In genomic region chr4:1380368-1381151, GRCh38 we compare ENCODE assay signal across 20 cellular contexts. TPM values are rescaled to one million over a fixed set of nuclear protein-coding genes. Genes with fewer than 3 reads are reported as not detected.
DNase-seq lines count a peak whose midpoint lies in the region; ATAC-seq and TF ChIP-seq lines count a peak whose summit lies in the region.
"Had no signal": no experiment of that assay in that cellular context is flagged by ENCODE, and none has a peak within 500 bp of the region (broad histone marks: within the 10 kb centered on the region; RNA-seq: fewer than 3 reads in every experiment).

No MANE protein-coding gene starts in this region.

- H3K9me3 Mint-ChIP-seq in activated naive CD8-positive, alpha-beta T cell treated with anti-CD3 and anti-CD28 coated beads, Interleukin-2, amount 10 ng/mL, durations not matched to agents 7 days and 5 days, result no peaks in the 10 kb centered on the region
- H3K9me3 Mint-ChIP-seq in activated naive CD8-positive, alpha-beta T cell treated with anti-CD3 and anti-CD28 coated beads, Interleukin-2, amount 50 U/mL, for 24 hours, result no peaks in the 10 kb centered on the region
- no peaks in the 10 kb centered on the region for H3K9me3 Mint-ChIP-seq in activated B cell treated with CpG ODN at 0.5 μM for 24 hours
- H3K9me3 Mint-ChIP-seq: CD8-positive, alpha-beta T cell had no signal

- H3K27me3 Mint-ChIP-seq in activated naive CD8-positive, alpha-beta T cell treated with anti-CD3 and anti-CD28 coated beads, Interleukin-2, amount 10 ng/mL, durations not matched to agents 7 days and 5 days, result no peaks in the 10 kb centered on the region
- no peaks in the 10 kb centered on the region for H3K27me3 Mint-ChIP-seq in activated naive CD8-positive, alpha-beta T cell treated with anti-CD3 and anti-CD28 coated beads, Interleukin-2, amount 50 U/mL, for 24 hours
- H3K27me3 Mint-ChIP-seq in activated B cell treated with CpG ODN at 0.5 μM for 24 hours, result no peaks in the 10 kb centered on the region

- CTCF ChIA-PET in activated B cell treated with CpG ODN at 0.5 μM for 24 hours (lab: Charles Lee), result no interaction called here
- CTCF ChIA-PET in RWPE1 (lab: Yijun Ruan, JAX), result interaction anchor here (0.7 kb wide), 1 partner anchor 169 kb away, joined by 3 read pairs; no protein-coding TSS in a partner anchor

- peak; percentile 19 for DNase-seq in activated naive CD8-positive, alpha-beta T cell treated with anti-CD3 and anti-CD28 coated beads, Interleukin-2, amount 10 ng/mL, durations not matched to agents 7 days and 5 days
- DNase-seq in activated naive CD8-positive, alpha-beta T cell treated with anti-CD3 and anti-CD28 coated beads, Interleukin-2, amount 50 U/mL, for 24 hours, result no peak
- DNase-seq in activated B cell treated with CpG ODN at 0.5 μM for 24 hours (peak; percentile 6), right cardiac atrium (peak in 2 of 3 donors; percentile 34 to 41), sciatic nerve (ENCODE audit: low spot score) (peak; percentile 51), NCI-H187 treated with DMSO at 0.1 percent for 48 hours (lab: John Stamatoyannopoulos, UW) (no peak), COLO829 (ENCODE audit: low spot score) (no peak), RWPE1 (ENCODE audit: low spot score) (no peak)
- DNase-seq: 8988T; CD8-positive, alpha-beta T cell; DMS79 treated with DMSO at 0.1 percent for 48 hours; NCI-H1417; NCI-H1930; NCI-H446; NCI-H748 treated with DMSO at 0.1 percent for 48 hours; OCI-M1 had no signal

- no peaks in the 10 kb centered on the region for H3K4me1 Mint-ChIP-seq in activated naive CD8-positive, alpha-beta T cell treated with anti-CD3 and anti-CD28 coated beads, Interleukin-2, amount 10 ng/mL, durations not matched to agents 7 days and 5 days
- no peaks in the 10 kb centered on the region for H3K4me1 Mint-ChIP-seq in activated naive CD8-positive, alpha-beta T cell treated with anti-CD3 and anti-CD28 coated beads, Interleukin-2, amount 50 U/mL, for 24 hours
- no peaks in the 10 kb centered on the region for H3K4me1 Mint-ChIP-seq in activated B cell treated with CpG ODN at 0.5 μM for 24 hours

- H3K9me3 ChIP-seq in right cardiac atrium (ENCODE audit: control insufficient read depth, low read length), result no peaks in the 10 kb centered on the region
- H3K9me3 ChIP-seq: HAP-1 had no signal

- intact Hi-C loops in activated B cell treated with CpG ODN at 0.5 μM for 24 hours (cut with micrococcal nuclease) (no loop called here), right cardiac atrium (cut with DNase I) (no loop called here), sciatic nerve (cut with DNase I) (no loop called here)

- WGBS in right cardiac atrium, result 90% methylated on average over 36 of the region's 36 CpGs

- no peak overlapping the region for H3K27ac Mint-ChIP-seq in activated naive CD8-positive, alpha-beta T cell treated with anti-CD3 and anti-CD28 coated beads, Interleukin-2, amount 10 ng/mL, durations not matched to agents 7 days and 5 days
- H3K27ac Mint-ChIP-seq in activated naive CD8-positive, alpha-beta T cell treated with anti-CD3 and anti-CD28 coated beads, Interleukin-2, amount 50 U/mL, for 24 hours, result no peak overlapping the region
- no peak overlapping the region for H3K27ac Mint-ChIP-seq in activated B cell treated with CpG ODN at 0.5 μM for 24 hours
- H3K27ac Mint-ChIP-seq: CD8-positive, alpha-beta T cell had no signal

- no peak for TF ChIP-seq CTCF in activated B cell treated with CpG ODN at 0.5 μM for 24 hours (IDR thresholded peaks at IDR 0.05)
- TF ChIP-seq CTCF in RWPE1 (conservative IDR thresholded peaks at IDR 0.05; ENCODE audit: low read depth), result no peak

- H3K4me3 Mint-ChIP-seq in activated naive CD8-positive, alpha-beta T cell treated with anti-CD3 and anti-CD28 coated beads, Interleukin-2, amount 10 ng/mL, durations not matched to agents 7 days and 5 days, result no peak overlapping the region
- H3K4me3 Mint-ChIP-seq in activated naive CD8-positive, alpha-beta T cell treated with anti-CD3 and anti-CD28 coated beads, Interleukin-2, amount 50 U/mL, for 24 hours, result no peak overlapping the region
- no peak overlapping the region for H3K4me3 Mint-ChIP-seq in activated B cell treated with CpG ODN at 0.5 μM for 24 hours
- H3K4me3 Mint-ChIP-seq: CD8-positive, alpha-beta T cell had no signal

- H3K4me3 ChIP-seq in right cardiac atrium (ENCODE audit: low read length), result no peak overlapping the region
- H3K4me3 ChIP-seq: HAP-1 had no signal

- H3K27ac ChIP-seq in right cardiac atrium (ENCODE audit: low read length) (no peak overlapping the region), RWPE1 (no peak overlapping the region)
- H3K27ac ChIP-seq: HL-60 had no signal

- POLR2A ChIA-PET in activated naive CD8-positive, alpha-beta T cell treated with anti-CD3 and anti-CD28 coated beads, Interleukin-2, amount 10 ng/mL, durations not matched to agents 7 days and 5 days (lab: Charles Lee), result no interaction called here
- POLR2A ChIA-PET in activated B cell treated with CpG ODN at 0.5 μM for 24 hours (lab: Charles Lee) (no interaction called here), RWPE1 (lab: Yijun Ruan, JAX; ENCODE audit: low non-redundant PET) (no interaction called here)

- H3K36me3 Mint-ChIP-seq in activated naive CD8-positive, alpha-beta T cell treated with anti-CD3 and anti-CD28 coated beads, Interleukin-2, amount 10 ng/mL, durations not matched to agents 7 days and 5 days, result no peaks in the 10 kb centered on the region
- peaks cover 2% of the 10 kb centered on the region for H3K36me3 Mint-ChIP-seq in activated naive CD8-positive, alpha-beta T cell treated with anti-CD3 and anti-CD28 coated beads, Interleukin-2, amount 50 U/mL, for 24 hours (ENCODE audit: low read depth)
- peaks cover 2% of the 10 kb centered on the region for H3K36me3 Mint-ChIP-seq in activated B cell treated with CpG ODN at 0.5 μM for 24 hours (ENCODE audit: low read depth)

- ATAC-seq in activated naive CD8-positive, alpha-beta T cell treated with anti-CD3 and anti-CD28 coated beads, Interleukin-2, amount 10 ng/mL, durations not matched to agents 7 days and 5 days (ENCODE audit: low read depth), result no peak
- ATAC-seq in activated naive CD8-positive, alpha-beta T cell treated with anti-CD3 and anti-CD28 coated beads, Interleukin-2, amount 50 U/mL, for 24 hours, result no peak
- ATAC-seq in activated B cell treated with CpG ODN at 0.5 μM for 24 hours (ENCODE audit: low read depth) (no peak), right cardiac atrium (no peak), sciatic nerve (no peak)
- ATAC-seq: CD8-positive, alpha-beta T cell had no signal

- no peaks in the 10 kb centered on the region for H3K4me1 ChIP-seq in right cardiac atrium (ENCODE audit: control insufficient read depth, insufficient read depth, low read length)
- H3K4me1 ChIP-seq: HAP-1 had no signal

- H3K27me3 ChIP-seq in right cardiac atrium (ENCODE audit: control insufficient read depth, insufficient read depth), result no peaks in the 10 kb centered on the region

RNA-seq across cellular contexts. Expression of gene NKX1-1, which starts 25.7 kb away (rescaled TPM):
- not detected for total RNA-seq in activated naive CD8-positive, alpha-beta T cell treated with anti-CD3 and anti-CD28 coated beads, Interleukin-2, amount 10 ng/mL, durations not matched to agents 7 days and 5 days
- total RNA-seq in activated B cell treated with CpG ODN at 0.5 μM for 24 hours (not detected in 2 replicates), right cardiac atrium (not detected), sciatic nerve (not detected)
- not detected for polyA plus RNA-seq in right cardiac atrium
- total RNA-seq: CD8-positive, alpha-beta T cell; RPMI7951 had no signal
- polyA plus RNA-seq: BJ had no signal

RNA-seq across cellular contexts. Expression of gene UVSSA, which starts 33.6 kb away (rescaled TPM):
- 10 to 100 TPM; 30.0 to 30.9 TPM for total RNA-seq in activated naive CD8-positive, alpha-beta T cell treated with anti-CD3 and anti-CD28 coated beads, Interleukin-2, amount 10 ng/mL, durations not matched to agents 7 days and 5 days
- total RNA-seq in activated B cell treated with CpG ODN at 0.5 μM for 24 hours (31.7 and 35.2 TPM in 2 replicates), right cardiac atrium (1 to 10 TPM; 7.7 to 8.8 (median 8.5) TPM), sciatic nerve (33.5 TPM)
- 5.0 TPM for polyA plus RNA-seq in right cardiac atrium

Comparison
In these comparisons a context has a peak if more than half of its experiments do, and no peak if none do; other contexts are left out.
1. DNase-seq: peak in activated naive CD8-positive, alpha-beta T cell treated with anti-CD3 and anti-CD28 coated beads, Interleukin-2, amount 10 ng/mL, durations not matched to agents 7 days and 5 days (single experiment), activated B cell treated with CpG ODN at 0.5 μM for 24 hours (single experiment), right cardiac atrium (2 of 3) and sciatic nerve (single experiment); none in activated naive CD8-positive, alpha-beta T cell treated with anti-CD3 and anti-CD28 coated beads, Interleukin-2, amount 50 U/mL, for 24 hours (single experiment), NCI-H187 treated with DMSO at 0.1 percent for 48 hours (single experiment), COLO829 (single experiment) and RWPE1 (single experiment).